1 cellular context compared by ENCODE assay signal in genomic region chr7:4815609-4816418, GRCh38.
A peak's percentile ranks its signal among the peaks of the same experiment; 100 is the strongest.
TF ChIP-seq lines count a peak whose summit lies in the region.

No MANE protein-coding gene starts in this region.

TF ChIP-seq in K562, 482 proteins besides CTCF, POLR2A, EP300 and RAD21 (continued from another document):
- TF ChIP-seq ZBTB7A (IDR thresholded peaks at IDR 0.05; ENCODE audit: borderline replicate concordance, control insufficient read depth, low read depth, low read length) = 0 out of 2 replicates have a peak, but pooled peaks have one; percentile 17
- no peak for TF ChIP-seq SMARCA5 (IDR thresholded peaks at IDR 0.05)
